Comparison of ENCODE assay signal across 15 cellular contexts in the genomic region with DNA sequence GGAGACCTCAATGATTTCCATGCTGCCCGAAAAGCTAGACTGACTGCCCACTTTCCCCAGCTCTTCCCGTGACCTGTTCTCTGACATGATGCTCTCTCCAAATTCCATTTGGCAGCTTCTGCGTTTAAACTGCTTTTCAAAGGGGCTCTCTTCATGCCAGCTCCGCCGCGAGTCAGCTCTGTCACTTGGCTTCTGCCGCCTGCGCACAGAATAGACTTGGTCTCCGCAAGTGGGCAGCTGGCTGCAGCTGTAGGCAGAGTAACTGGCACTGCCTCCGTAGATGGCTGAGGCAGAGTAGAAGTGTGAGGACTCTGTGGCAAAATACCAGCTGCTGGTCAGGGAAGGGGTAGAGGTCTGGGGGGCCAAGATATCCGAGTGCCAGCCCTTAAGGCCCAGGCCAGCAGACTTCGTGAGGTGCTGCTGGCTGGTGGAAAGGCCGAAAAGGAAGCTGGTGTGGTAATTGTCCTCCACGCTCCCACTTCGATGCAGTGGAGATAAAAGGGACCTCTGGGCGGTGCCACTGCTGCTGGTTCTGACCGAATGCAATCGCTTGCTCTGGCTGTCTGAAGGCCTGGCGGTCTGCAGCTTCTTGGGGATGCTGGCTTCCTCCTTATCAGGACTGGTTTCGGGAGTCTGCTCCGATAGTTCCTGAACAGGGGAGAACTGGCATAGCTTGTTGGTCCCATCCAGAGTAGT.
A peak's percentile ranks its signal among the peaks of the same experiment; 100 is the strongest.
DNase-seq lines count a peak whose midpoint lies in the region; ATAC-seq, FAIRE-seq and TF ChIP-seq lines count a peak whose summit lies in the region.
"Had no signal": no experiment of that assay in that cellular context is flagged by ENCODE, and none has a peak within 500 bp of the region (broad histone marks: within the 10 kb centered on the region; RNA-seq: fewer than 3 reads in every experiment).

No MANE protein-coding gene starts in this region.

- TF ChIP-seq POLR2A in HepG2 (IDR thresholded peaks at IDR 0.05; ENCODE audit: insufficient read depth in 1 of 2, low read depth in 2 of 2, low read length in 2 of 2) = no peak

- H3K4me3 ChIP-seq in HepG2 (replicated peaks in 1 of 3; ENCODE audit: insufficient read depth in 1 of 3, low read depth in 2 of 3, low read length in 3 of 3) = no peak overlapping the region
- H3K4me3 ChIP-seq: lung had no signal

- H3K36me3 ChIP-seq in HepG2 (replicated peaks in 1 of 2; ENCODE audit: control insufficient read depth in 1 of 2, insufficient read depth in 2 of 2, low read length in 2 of 2) = peaks cover 26 to 72% of the 10 kb centered on the region in 2 experiments

- in situ Hi-C loops in HepG2 (cut with HindIII; ENCODE audit: extremely low pct_ligation_motif_present, low pct_unique_long_range_greater_than_20kb) = no loop called here
- in situ Hi-C loops in GM13977 (cut with MboI; ENCODE audit: low pct_unique_long_range_greater_than_20kb, low sequenced_read_pairs, unreplicated experiment) = no loop called here

- no TSS peak for BruUV-seq in HepG2 (replicated peaks; lab: Mats Ljungman, UMichigan)

- no peaks in the 10 kb centered on the region for H4K20me1 ChIP-seq in HepG2 (ENCODE audit: insufficient read depth, low read length)

- no peak for TF ChIP-seq RAD21 in HepG2 (CRISPR knock-in tag; IDR thresholded peaks at IDR 0.05)

- 99% methylated on average over 12 of the region's 21 CpGs for WGBS in HepG2 (ENCODE audit: low lambda C conversion rate)

- no peak overlapping the region for H3K4me2 ChIP-seq in HepG2 (ENCODE audit: low read depth, low read length)

- no peak overlapping the region for H3K4me3 Mint-ChIP-seq in activated naive CD4-positive, alpha-beta T cell treated with anti-CD3 and anti-CD28 coated beads, Interleukin-2, amount 10 ng/mL, durations not matched to agents 7 days and 5 days
- no peak overlapping the region for H3K4me3 Mint-ChIP-seq in activated naive CD8-positive, alpha-beta T cell treated with anti-CD3 and anti-CD28 coated beads, Interleukin-2, amount 50 U/mL, for 24 hours
- H3K4me3 Mint-ChIP-seq in stimulated activated naive CD8-positive, alpha-beta T cell treated with anti-CD3 and anti-CD28 coated beads, Interleukin-15, amount 100 ng/mL, for 72 hours = peak overlapping the region in 1 of 2 donors; percentile 64
- H3K4me3 Mint-ChIP-seq: nephron progenitor cell had no signal

- no peak for ATAC-seq in activated naive CD8-positive, alpha-beta T cell treated with anti-CD3 and anti-CD28 coated beads, Interleukin-2, amount 50 U/mL, for 24 hours
- ATAC-seq in HepG2 (no peak), GM18519 (IDR thresholded peaks at IDR 0.05; ENCODE audit: low FRiP score, unreplicated experiment) (no peak)
- ATAC-seq in stimulated activated naive CD8-positive, alpha-beta T cell treated with anti-CD3 and anti-CD28 coated beads, Interleukin-15, amount 100 ng/mL, for 72 hours = no peak

- H3K27me3 ChIP-seq in HepG2 (ENCODE audit: control insufficient read depth in 1 of 2, insufficient read depth in 2 of 2, low read length in 2 of 2) = no peaks in the 10 kb centered on the region

- H3K27ac ChIP-seq in HepG2 (ENCODE audit: extremely low read length, insufficient read depth, low read length) = no peak overlapping the region

- H3K9ac ChIP-seq in HepG2 (ENCODE audit: insufficient read depth, low read depth, low read length) = no peak overlapping the region

- H2AFZ ChIP-seq in HepG2 (ENCODE audit: low read length) = no peak overlapping the region

- H3K4me1 Mint-ChIP-seq in activated naive CD4-positive, alpha-beta T cell treated with anti-CD3 and anti-CD28 coated beads, Interleukin-2, amount 10 ng/mL, durations not matched to agents 7 days and 5 days = peaks cover 61% of the 10 kb centered on the region
- peaks cover 80% of the 10 kb centered on the region for H3K4me1 Mint-ChIP-seq in activated naive CD8-positive, alpha-beta T cell treated with anti-CD3 and anti-CD28 coated beads, Interleukin-2, amount 50 U/mL, for 24 hours
- H3K4me1 Mint-ChIP-seq in stimulated activated naive CD8-positive, alpha-beta T cell treated with anti-CD3 and anti-CD28 coated beads, Interleukin-15, amount 100 ng/mL, for 72 hours = peaks cover 71% of the 10 kb centered on the region

- peak overlapping the region; percentile 58 for H3K27ac Mint-ChIP-seq in activated naive CD4-positive, alpha-beta T cell treated with anti-CD3 and anti-CD28 coated beads, Interleukin-2, amount 10 ng/mL, durations not matched to agents 7 days and 5 days
- H3K27ac Mint-ChIP-seq in activated naive CD8-positive, alpha-beta T cell treated with anti-CD3 and anti-CD28 coated beads, Interleukin-2, amount 50 U/mL, for 24 hours = peak overlapping the region; percentile 97
- peak overlapping the region; percentile 76 to 87 for H3K27ac Mint-ChIP-seq in stimulated activated naive CD8-positive, alpha-beta T cell treated with anti-CD3 and anti-CD28 coated beads, Interleukin-15, amount 100 ng/mL, for 72 hours
- H3K27ac Mint-ChIP-seq: nephron progenitor cell had no signal

- H3K79me2 ChIP-seq in HepG2 (ENCODE audit: insufficient read depth, low read length) = peaks cover 7% of the 10 kb centered on the region

- no peak for FAIRE-seq in HepG2 (lab: Jason Lieb, UNC)

- CTCF ChIA-PET in activated naive CD4-positive, alpha-beta T cell treated with anti-CD3 and anti-CD28 coated beads, Interleukin-2, amount 10 ng/mL, durations not matched to agents 7 days and 5 days (lab: Charles Lee) = interaction anchor here (0.6 to 5.5 kb wide), 5 partner anchors 20 to 99 kb away, joined by 3 to 58 read pairs (median 4); a partner anchor contains a TSS
- CTCF ChIA-PET in HepG2 (lab: Yijun Ruan, JAX; ENCODE audit: low intra/inter-chr PET ratio, low total read pairs) = no interaction called here

- no peaks in the 10 kb centered on the region for H3K9me3 Mint-ChIP-seq in activated naive CD4-positive, alpha-beta T cell treated with anti-CD3 and anti-CD28 coated beads, Interleukin-2, amount 10 ng/mL, durations not matched to agents 7 days and 5 days
- H3K9me3 Mint-ChIP-seq in activated naive CD8-positive, alpha-beta T cell treated with anti-CD3 and anti-CD28 coated beads, Interleukin-2, amount 50 U/mL, for 24 hours = no peaks in the 10 kb centered on the region
- H3K9me3 Mint-ChIP-seq in stimulated activated naive CD8-positive, alpha-beta T cell treated with anti-CD3 and anti-CD28 coated beads, Interleukin-15, amount 100 ng/mL, for 72 hours = peaks cover 0 to 4% of the 10 kb centered on the region in 2 donors

- TF ChIP-seq CTCF in HepG2 (CRISPR knock-in tag; IDR thresholded peaks at IDR 0.05) (no peak), GM13977 (IDR thresholded peaks at IDR 0.05; ENCODE audit: extremely low read depth, insufficient read depth, missing control alignments) (no peak)

- POLR2A ChIA-PET in HepG2 (lab: Yijun Ruan, JAX) = interaction anchor here (2.7 kb wide), 1 partner anchor 10 kb away, joined by 5 read pairs; no protein-coding TSS in a partner anchor

- intact Hi-C loops in HepG2 (cut with micrococcal nuclease; ENCODE audit: unreplicated experiment) = no loop called here

- H3K36me3 Mint-ChIP-seq in activated naive CD4-positive, alpha-beta T cell treated with anti-CD3 and anti-CD28 coated beads, Interleukin-2, amount 10 ng/mL, durations not matched to agents 7 days and 5 days = peaks cover 63% of the 10 kb centered on the region
- peaks cover 61% of the 10 kb centered on the region for H3K36me3 Mint-ChIP-seq in activated naive CD8-positive, alpha-beta T cell treated with anti-CD3 and anti-CD28 coated beads, Interleukin-2, amount 50 U/mL, for 24 hours (ENCODE audit: low read depth)

- H3K9me3 ChIP-seq in HepG2 (ENCODE audit: low read length) = no peaks in the 10 kb centered on the region

- TF ChIP-seq EP300 in HepG2 (IDR thresholded peaks at IDR 0.05; ENCODE audit: low read depth in 2 of 2, low read length in 2 of 2) (no peak), HepG2 (CRISPR knock-in tag; IDR thresholded peaks at IDR 0.05; ENCODE audit: borderline replicate concordance) (no peak)

- DNase-seq in activated naive CD4-positive, alpha-beta T cell treated with anti-CD3 and anti-CD28 coated beads, Interleukin-2, amount 10 ng/mL, durations not matched to agents 7 days and 5 days = no peak
- no peak for DNase-seq in activated naive CD4-positive, alpha-beta T cell (lab: John Stamatoyannopoulos, UW)
- no peak for DNase-seq in activated naive CD8-positive, alpha-beta T cell treated with anti-CD3 and anti-CD28 coated beads, Interleukin-2, amount 50 U/mL, for 24 hours
- DNase-seq in HepG2 (ENCODE audit: low spot score) (no peak), HUDEP-2 (lab: John Stamatoyannopoulos, UW; ENCODE audit: unreplicated experiment in 76 of 76) (no peak), GM13977 (ENCODE audit: low spot score) (no peak)
- DNase-seq in stimulated activated naive CD8-positive, alpha-beta T cell treated with anti-CD3 and anti-CD28 coated beads, Interleukin-15, amount 100 ng/mL, for 72 hours = no peak
- DNase-seq: cerebellar nuclear complex, HCEC 1CT, Kasumi-1, NCI-H1436, nephron progenitor cell, SW 1271 had no signal

- H3K27me3 Mint-ChIP-seq in activated naive CD4-positive, alpha-beta T cell treated with anti-CD3 and anti-CD28 coated beads, Interleukin-2, amount 10 ng/mL, durations not matched to agents 7 days and 5 days = no peaks in the 10 kb centered on the region
- H3K27me3 Mint-ChIP-seq in activated naive CD8-positive, alpha-beta T cell treated with anti-CD3 and anti-CD28 coated beads, Interleukin-2, amount 50 U/mL, for 24 hours = no peaks in the 10 kb centered on the region
- H3K27me3 Mint-ChIP-seq in stimulated activated naive CD8-positive, alpha-beta T cell treated with anti-CD3 and anti-CD28 coated beads, Interleukin-15, amount 100 ng/mL, for 72 hours = no peaks in the 10 kb centered on the region

- H3K4me1 ChIP-seq in HepG2 (ENCODE audit: insufficient read depth, low read length) = no peaks in the 10 kb centered on the region

TF ChIP-seq in HepG2, 621 proteins besides CTCF, POLR2A, EP300 and RAD21:
- TF ChIP-seq AGO2 (optimal IDR thresholded peaks at IDR 0.05; ENCODE audit: low read depth, low read length) (peak; percentile 66), BRD4 (CRISPR knock-in tag; IDR thresholded peaks at IDR 0.05) (no peak), RBM22 (optimal IDR thresholded peaks at IDR 0.05; ENCODE audit: low read length) (peak; percentile 90)
TF ChIP-seq in HepG2: peak in this region for 2.
